In the genomic region with DNA sequence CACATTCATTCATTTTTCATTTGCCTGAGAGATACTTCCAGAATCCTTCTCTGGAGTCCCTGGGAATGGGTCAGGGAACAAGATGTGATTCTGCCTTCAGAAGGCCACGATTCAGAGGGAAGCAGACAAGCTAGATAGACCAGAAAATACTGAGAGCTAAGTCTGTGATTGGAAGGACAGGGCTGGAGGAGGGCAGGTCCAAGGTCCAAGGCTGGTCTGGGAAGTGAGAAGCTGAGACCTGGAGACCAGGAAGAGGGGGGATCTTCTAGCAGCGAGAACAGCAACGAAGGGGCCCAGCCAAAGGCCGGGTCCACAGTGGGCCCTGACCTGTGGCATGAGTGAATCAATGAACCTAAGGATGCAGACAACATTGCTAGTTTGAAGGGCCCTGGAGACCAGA, we compare ENCODE assay signal across 15 cellular contexts. TPM values are rescaled to one million over a fixed set of nuclear protein-coding genes. Genes with fewer than 3 reads are reported as not detected.
A peak's percentile ranks its signal among the peaks of the same experiment; 100 is the strongest.
DNase-seq lines count a peak whose midpoint lies in the region; ATAC-seq, FAIRE-seq and TF ChIP-seq lines count a peak whose summit lies in the region.
"Had no signal": no experiment of that assay in that cellular context is flagged by ENCODE, and none has a peak within 500 bp of the region (broad histone marks: within the 10 kb centered on the region; RNA-seq: fewer than 3 reads in every experiment).

No MANE protein-coding gene starts in this region.

- peak overlapping the region; percentile 1 for H3K27ac Mint-ChIP-seq in endothelial cell (ENCODE audit: unreplicated experiment)
- no peak overlapping the region for H3K27ac Mint-ChIP-seq in activated naive CD4-positive, alpha-beta T cell treated with anti-CD3 and anti-CD28 coated beads for 36 hours
- H3K27ac Mint-ChIP-seq: CD14-positive monocyte, HFFc6, IgD-negative memory B cell had no signal

- H2AFZ ChIP-seq in osteoblast (ENCODE audit: low read length) = no peak overlapping the region

- ATAC-seq in A549 (no peak), Panc1 (no peak), GM21825 (IDR thresholded peaks at IDR 0.05; ENCODE audit: unreplicated experiment) (no peak)
- ATAC-seq: PC-3 had no signal

- in situ Hi-C loops in Panc1 (cut with HindIII; ENCODE audit: low pct_unique_long_range_greater_than_20kb, low sequenced_read_pairs) = no loop called here

- 88% methylated on average over 4 of the region's 4 CpGs for WGBS in A549 (ENCODE audit: missing lambda C conversion rate)

- peaks cover 18% of the 10 kb centered on the region for H3K27me3 Mint-ChIP-seq in endothelial cell (ENCODE audit: unreplicated experiment)
- no peaks in the 10 kb centered on the region for H3K27me3 Mint-ChIP-seq in activated naive CD4-positive, alpha-beta T cell treated with anti-CD3 and anti-CD28 coated beads for 36 hours (ENCODE audit: low read depth)
- H3K27me3 Mint-ChIP-seq: IgD-negative memory B cell had no signal

- H3K27me3 ChIP-seq in Panc1 (ENCODE audit: control insufficient read depth, insufficient read depth, low read length) (no peaks in the 10 kb centered on the region), osteoblast (ENCODE audit: insufficient read depth, low read length) (no peaks in the 10 kb centered on the region)

- H3K4me2 ChIP-seq in A549 (peak overlapping the region; percentile 11; the same call in 1 of the 3 replicates), osteoblast (ENCODE audit: insufficient read depth, low read length) (no peak overlapping the region)

- DNase-seq in A549 (ENCODE audit: low read depth in 1 of 2, low spot score in 1 of 2) = no peak
- DNase-seq in Panc1 (ENCODE audit: low read depth, low spot score) = no peak
- no peak for DNase-seq in endothelial cell (ENCODE audit: low spot score)
- DNase-seq in osteoblast (ENCODE audit: insufficient read length, low spot score, missing footprints) = peak; percentile 69
- DNase-seq in activated naive CD4-positive, alpha-beta T cell treated with anti-CD3 and anti-CD28 coated beads for 36 hours = no peak
- DNase-seq in NCI-H2081 treated with DMSO at 0.1 percent for 48 hours (lab: John Stamatoyannopoulos, UW) = no peak
- DNase-seq: COR-L47, HFFc6, NCI-H1930, NCI-H510A, NCI-H774 had no signal

- no peak for TF ChIP-seq POLR2A in A549 (IDR thresholded peaks at IDR 0.05; ENCODE audit: low read length)

- no peak for TF ChIP-seq RAD21 in A549 (conservative IDR thresholded peaks at IDR 0.05 in 1 of 2, IDR thresholded peaks at IDR 0.05 in 1 of 2)

- intact Hi-C loops in Panc1 (cut with micrococcal nuclease; ENCODE audit: unreplicated experiment) = no loop called here
- intact Hi-C loops in activated naive CD4-positive, alpha-beta T cell treated with anti-CD3 and anti-CD28 coated beads for 36 hours (cut with micrococcal nuclease) = no loop called here

- H3K4me3 ChIP-seq in A549 = no peak overlapping the region
- no peak overlapping the region for H3K4me3 ChIP-seq in Panc1 (ENCODE audit: low read depth in 2 of 2, low read length in 2 of 2)
- H3K4me3 ChIP-seq in osteoblast (ENCODE audit: insufficient read depth, low read length) = no peak overlapping the region

- H3K36me3 ChIP-seq in Panc1 (ENCODE audit: control insufficient read depth, insufficient read depth, low read length) (no peaks in the 10 kb centered on the region), osteoblast (ENCODE audit: insufficient read depth, low read length) (no peaks in the 10 kb centered on the region)

- CTCF ChIA-PET in A549 (lab: Yijun Ruan, JAX) (interaction anchor here (0.5 to 38.0 kb wide), 17 partner anchors 9 to 442 kb away, joined by 3 to 1029 read pairs (median 4); no protein-coding TSS in a partner anchor), Panc1 (lab: Charles Lee) (no interaction called here)
- CTCF ChIA-PET in activated naive CD4-positive, alpha-beta T cell treated with anti-CD3 and anti-CD28 coated beads for 36 hours (lab: Charles Lee) = interaction anchor here (0.7 kb wide), 1 partner anchor 388 kb away, joined by 3 read pairs; no protein-coding TSS in a partner anchor

- peak overlapping the region; percentile 19 to 80; a peak in 4 of 6 replicates for H3K27ac ChIP-seq in A549
- 0 out of 2 replicates have a peak overlapping the region, but pooled peaks have one; percentile 23 for H3K27ac ChIP-seq in Panc1 (ENCODE audit: low read length)
- no peak overlapping the region for H3K27ac ChIP-seq in osteoblast (ENCODE audit: low read depth, low read length)

- no peaks in the 10 kb centered on the region for H3K9me3 Mint-ChIP-seq in endothelial cell (ENCODE audit: unreplicated experiment)
- no peaks in the 10 kb centered on the region for H3K9me3 Mint-ChIP-seq in activated naive CD4-positive, alpha-beta T cell treated with anti-CD3 and anti-CD28 coated beads for 36 hours
- H3K9me3 Mint-ChIP-seq: HFFc6, IgD-negative memory B cell had no signal

- H3K79me2 ChIP-seq in osteoblast (ENCODE audit: insufficient read depth, low read length) = peaks cover 3% of the 10 kb centered on the region

- no peak for TF ChIP-seq CTCF in A549 (IDR thresholded peaks at IDR 0.05)
- TF ChIP-seq CTCF in Panc1 (IDR thresholded peaks at IDR 0.05) = no peak
- no peak for TF ChIP-seq CTCF in endothelial cell (IDR thresholded peaks at IDR 0.05; ENCODE audit: unreplicated experiment)
- no peak for TF ChIP-seq CTCF in osteoblast (IDR thresholded peaks at IDR 0.05; ENCODE audit: extremely low read depth, low read depth, low read length)

- FAIRE-seq in A549 (lab: Jason Lieb, UNC) = no peak

- TF ChIP-seq EP300 in A549 (IDR thresholded peaks at IDR 0.05) = no peak

- H3K9me3 ChIP-seq in A549 (peaks cover 4% of the 10 kb centered on the region), Panc1 (ENCODE audit: control insufficient read depth, insufficient read depth, low read depth, low read length) (no peaks in the 10 kb centered on the region), osteoblast (ENCODE audit: low read depth, low read length) (no peaks in the 10 kb centered on the region)

- H3K4me1 ChIP-seq in A549 = peaks cover 71% of the 10 kb centered on the region
- peaks cover 12% of the 10 kb centered on the region for H3K4me1 ChIP-seq in Panc1 (ENCODE audit: control insufficient read depth, insufficient read depth, low read length)
- H3K4me1 ChIP-seq in osteoblast (ENCODE audit: insufficient read depth, low read length) = no peaks in the 10 kb centered on the region

- peaks cover 6% of the 10 kb centered on the region for H4K20me1 ChIP-seq in osteoblast (ENCODE audit: insufficient read depth, low read length)

- POLR2A ChIA-PET in A549 (lab: Yijun Ruan, JAX) (no interaction called here), Panc1 (lab: Charles Lee) (no interaction called here)

- no peak overlapping the region for H3K4me3 Mint-ChIP-seq in endothelial cell (ENCODE audit: unreplicated experiment)
- H3K4me3 Mint-ChIP-seq in activated naive CD4-positive, alpha-beta T cell treated with anti-CD3 and anti-CD28 coated beads for 36 hours = no peak overlapping the region
- H3K4me3 Mint-ChIP-seq: CD14-positive monocyte, HFFc6 had no signal

- BruUV-seq in Panc1 (replicated peaks; lab: Mats Ljungman, UMichigan) = no TSS peak

- peaks cover 11% of the 10 kb centered on the region for H3K4me1 Mint-ChIP-seq in endothelial cell (ENCODE audit: unreplicated experiment)
- no peaks in the 10 kb centered on the region for H3K4me1 Mint-ChIP-seq in activated naive CD4-positive, alpha-beta T cell treated with anti-CD3 and anti-CD28 coated beads for 36 hours (ENCODE audit: low read depth)

- peaks cover 9% of the 10 kb centered on the region for H3K36me3 Mint-ChIP-seq in endothelial cell (ENCODE audit: low read depth, unreplicated experiment)
- no peaks in the 10 kb centered on the region for H3K36me3 Mint-ChIP-seq in activated naive CD4-positive, alpha-beta T cell treated with anti-CD3 and anti-CD28 coated beads for 36 hours (ENCODE audit: low read depth)
- H3K36me3 Mint-ChIP-seq: CD14-positive monocyte, IgD-negative memory B cell had no signal

TF ChIP-seq in A549, 52 proteins besides CTCF, POLR2A, EP300 and RAD21:
- TF ChIP-seq ZC3H11A (IDR thresholded peaks at IDR 0.05) = no peak
- no peak for TF ChIP-seq JUNB (IDR thresholded peaks at IDR 0.05)
- no peak for TF ChIP-seq EHMT2 (IDR thresholded peaks at IDR 0.05; ENCODE audit: low read depth)
- no peak for TF ChIP-seq MAFK (IDR thresholded peaks at IDR 0.05; ENCODE audit: partially characterized antibody)
- TF ChIP-seq CBX8 (IDR thresholded peaks at IDR 0.05) = no peak
- TF ChIP-seq BHLHE40 (IDR thresholded peaks at IDR 0.05; ENCODE audit: low read depth, low read length) = no peak
- no peak for TF ChIP-seq NPAS2 (CRISPR knock-in tag; IDR thresholded peaks at IDR 0.05; ENCODE audit: borderline replicate concordance)
- TF ChIP-seq, protein P1, sequence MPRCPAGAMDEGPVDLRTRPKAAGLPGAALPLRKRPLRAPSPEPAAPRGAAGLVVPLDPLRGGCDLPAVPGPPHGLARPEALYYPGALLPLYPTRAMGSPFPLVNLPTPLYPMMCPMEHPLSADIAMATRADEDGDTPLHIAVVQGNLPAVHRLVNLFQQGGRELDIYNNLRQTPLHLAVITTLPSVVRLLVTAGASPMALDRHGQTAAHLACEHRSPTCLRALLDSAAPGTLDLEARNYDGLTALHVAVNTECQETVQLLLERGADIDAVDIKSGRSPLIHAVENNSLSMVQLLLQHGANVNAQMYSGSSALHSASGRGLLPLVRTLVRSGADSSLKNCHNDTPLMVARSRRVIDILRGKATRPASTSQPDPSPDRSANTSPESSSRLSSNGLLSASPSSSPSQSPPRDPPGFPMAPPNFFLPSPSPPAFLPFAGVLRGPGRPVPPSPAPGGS (IDR thresholded peaks at IDR 0.05) = no peak
- no peak for TF ChIP-seq HDAC2 (IDR thresholded peaks at IDR 0.05)

RNA-seq across cellular contexts. Expression of a gene that starts 4.1 kb away (rescaled TPM):
- polyA plus RNA-seq in A549 (2011; rRNA removed) (16.8 and 25.1 TPM in 2 replicates), A549 (2017; fragmentation: RNase III; extraction: RNeasy Plus Mini Kit Qiagen cat#74134 plus additional on column Dnase treatment) (47.9 to 67.5 TPM (median 54.9 TPM) in 3 replicates)
- 51.4 and 90.0 TPM in 2 replicates for polyA plus RNA-seq in A549 (2012; cell fraction: cytosol; rRNA removed)
- 63.3 and 123 TPM in 2 replicates for polyA plus RNA-seq in A549 (2012; cell fraction: nucleus; rRNA removed)
- 18.1 and 21.3 TPM in 2 replicates for polyA minus RNA-seq in A549 (2011; rRNA and poly(A)+ RNA removed)
- total RNA-seq in Panc1 (2021; ENCODE audit: unreplicated experiment) (44.6 TPM), endothelial cell (ENCODE audit: unreplicated experiment) (5.2 TPM), osteoblast (86.1 and 104 TPM in 2 replicates)
- 56.2 TPM for polyA plus RNA-seq in Panc1 (2012; ENCODE audit: insufficient read length)
- 1 to 10 TPM; 1.1 to 1.6 TPM for total RNA-seq in activated naive CD4-positive, alpha-beta T cell treated with anti-CD3 and anti-CD28 coated beads for 36 hours
- polyA plus RNA-seq: IgD-negative memory B cell had no signal
